8 cellular contexts compared by ENCODE assay signal in genomic region chr6:21914121-21914973, GRCh38.
A peak's percentile ranks its signal among the peaks of the same experiment; 100 is the strongest.
DNase-seq lines count a peak whose midpoint lies in the region; ATAC-seq and TF ChIP-seq lines count a peak whose summit lies in the region.

No MANE protein-coding gene starts in this region.

- TF ChIP-seq CTCF in OCI-LY7 (conservative IDR thresholded peaks at IDR 0.05; ENCODE audit: low read length) (no peak), osteocyte (IDR thresholded peaks at IDR 0.05) (no peak), esophagus squamous epithelium (IDR thresholded peaks at IDR 0.05) (no peak), H9 (conservative IDR thresholded peaks at IDR 0.05) (no peak)

- no peak overlapping the region for H2AK5ac ChIP-seq in H9 (ENCODE audit: insufficient read length, low read length)

- no peak overlapping the region for H4K91ac ChIP-seq in H9 (ENCODE audit: insufficient read length, low read depth, low read length)

- H3T11ph ChIP-seq in H9 (ENCODE audit: low read length): no peak overlapping the region

- no peak overlapping the region for H3K23ac ChIP-seq in H9 (ENCODE audit: insufficient read length, low read depth, low read length)

- no TSS peak for BruUV-seq in OCI-LY7 (replicated peaks; lab: Mats Ljungman, UMichigan)

- H2BK12ac ChIP-seq in H9 (ENCODE audit: insufficient read length, low read depth, low read length): no peak overlapping the region

- no peak overlapping the region for H2BK120ac ChIP-seq in H9 (ENCODE audit: low read depth, low read length, poor library complexity, severe bottlenecking)

- H3K9me3 ChIP-seq in OCI-LY7 (ENCODE audit: low read length) (no peaks in the 10 kb centered on the region), esophagus squamous epithelium (no peaks in the 10 kb centered on the region), H9 (ENCODE audit: control insufficient read depth, low read depth, low read length) (no peaks in the 10 kb centered on the region)

- CTCF ChIA-PET in OCI-LY7 (lab: Charles Lee; ENCODE audit: unreplicated experiment): no interaction called here

- H3K23me2 ChIP-seq in H9 (ENCODE audit: insufficient read length, low read depth, low read length, poor library complexity, severe bottlenecking): no peaks in the 10 kb centered on the region

- no peaks in the 10 kb centered on the region for H3K9me2 ChIP-seq in OCI-LY7 (ENCODE audit: insufficient read depth, low read length)

- no peak overlapping the region for H3K4me3 Mint-ChIP-seq in osteocyte (ENCODE audit: unreplicated experiment)
- H3K4me3 Mint-ChIP-seq in H9: no peak overlapping the region

- H3K18ac ChIP-seq in H9 (ENCODE audit: insufficient read length, low read depth, low read length): no peak overlapping the region

- peak; percentile 83 for DNase-seq in Daoy (ENCODE audit: low read depth)
- no peak for DNase-seq in OCI-LY7 (ENCODE audit: low spot score)
- peak; percentile 74 for DNase-seq in amniotic epithelial cell (ENCODE audit: low read depth)
- DNase-seq in osteocyte (ENCODE audit: extremely low spot score, unreplicated experiment): peak; percentile 60
- no peak for DNase-seq in esophagus squamous epithelium (lab: John Stamatoyannopoulos, UW)
- DNase-seq in H9: no peak

- H3K79me1 ChIP-seq in H9 (ENCODE audit: insufficient read depth, low read depth, low read length, poor library complexity, severe bottlenecking): peaks cover 2% of the 10 kb centered on the region

- H2BK5ac ChIP-seq in H9 (ENCODE audit: insufficient read length, low read length): no peak overlapping the region

- H4K5ac ChIP-seq in H9 (ENCODE audit: insufficient read length, low read depth, low read length): no peak overlapping the region

- ATAC-seq in HG02981 (IDR thresholded peaks at IDR 0.05; ENCODE audit: unreplicated experiment) (no peak), HG02763 (IDR thresholded peaks at IDR 0.05; ENCODE audit: unreplicated experiment) (no peak)

- no peaks in the 10 kb centered on the region for H3K27me3 Mint-ChIP-seq in osteocyte (ENCODE audit: unreplicated experiment)
- no peaks in the 10 kb centered on the region for H3K27me3 Mint-ChIP-seq in H9 (ENCODE audit: low read depth)

- no peak for TF ChIP-seq POLR2A in esophagus squamous epithelium (IDR thresholded peaks at IDR 0.05)

- H3K36me3 Mint-ChIP-seq in osteocyte (ENCODE audit: unreplicated experiment) (no peaks in the 10 kb centered on the region), H9 (ENCODE audit: insufficient read depth in 1 of 3, low read depth in 3 of 3) (peaks cover 27 to 40% (median 31%) of the 10 kb centered on the region in 3 experiments)

- peak overlapping the region; percentile 39 for H2AFZ ChIP-seq in OCI-LY7 (ENCODE audit: low read length)
- no peak overlapping the region for H2AFZ ChIP-seq in H9 (ENCODE audit: low read length)

- H3K27me3 ChIP-seq in esophagus squamous epithelium: no peaks in the 10 kb centered on the region
- H3K27me3 ChIP-seq in H9 (ENCODE audit: insufficient read depth, low read length): no peaks in the 10 kb centered on the region

- H3K4me1 ChIP-seq in OCI-LY7 (ENCODE audit: insufficient read depth, low read length, poor library complexity, severe bottlenecking): no peaks in the 10 kb centered on the region
- H3K4me1 ChIP-seq in esophagus squamous epithelium: peaks cover 0 to 32% (median 0%) of the 10 kb centered on the region in 3 donors
- no peaks in the 10 kb centered on the region for H3K4me1 ChIP-seq in H9 (ENCODE audit: insufficient read depth, low read length)

- WGBS in esophagus squamous epithelium, 2 donors: 24 to 28% methylated on average over 8 of the region's 8 CpGs
- WGBS in H9 (ENCODE audit: extremely low coverage, insufficient read length, low lambda C conversion rate): no CpG with 5 or more reads among the region's 8 CpGs

- H3K4ac ChIP-seq in H9 (ENCODE audit: low read depth, low read length): no peak overlapping the region

- intact Hi-C loops in OCI-LY7 (cut with micrococcal nuclease; ENCODE audit: unreplicated experiment) (no loop called here), esophagus squamous epithelium (cut with DNase I) (no loop called here)

- no peak overlapping the region for H3K9ac ChIP-seq in H9 (ENCODE audit: extremely low read depth, insufficient read length, low read length)

- H3K9me3 Mint-ChIP-seq in osteocyte (ENCODE audit: unreplicated experiment) (no peaks in the 10 kb centered on the region), H9 (no peaks in the 10 kb centered on the region)

- peaks cover 13% of the 10 kb centered on the region for H3K4me1 Mint-ChIP-seq in osteocyte (ENCODE audit: unreplicated experiment)
- H3K4me1 Mint-ChIP-seq in H9: peaks cover 23 to 49% of the 10 kb centered on the region in 2 experiments

- H4K20me1 ChIP-seq in OCI-LY7 (ENCODE audit: insufficient read depth, low read length) (no peaks in the 10 kb centered on the region), H9 (ENCODE audit: control insufficient read depth, insufficient read depth, insufficient read length) (no peaks in the 10 kb centered on the region)

- no peak overlapping the region for H4K8ac ChIP-seq in H9 (replicated peaks; ENCODE audit: insufficient read length, low read depth, low read length)

- H3K36me3 ChIP-seq in OCI-LY7 (ENCODE audit: insufficient read depth, low read length) (no peaks in the 10 kb centered on the region), esophagus squamous epithelium (no peaks in the 10 kb centered on the region)

- H3K14ac ChIP-seq in H9 (ENCODE audit: insufficient read depth, low read length): no peak overlapping the region

- no peaks in the 10 kb centered on the region for H3K79me2 ChIP-seq in OCI-LY7 (ENCODE audit: insufficient read depth, low read depth, low read length)
- H3K79me2 ChIP-seq in H9 (ENCODE audit: insufficient read depth, low read length): peaks cover 5% of the 10 kb centered on the region; the same call in 1 of the 2 replicates

- H3K27ac ChIP-seq in OCI-LY7 (ENCODE audit: low read depth, low read length, poor library complexity, severe bottlenecking): no peak overlapping the region
- peak overlapping the region in 1 of 4 donors; percentile 39 for H3K27ac ChIP-seq in esophagus squamous epithelium
- H3K27ac ChIP-seq in H9 (ENCODE audit: insufficient read length, low read depth, low read length): no peak overlapping the region

- H3K56ac ChIP-seq in H9 (ENCODE audit: insufficient read length, low read depth, low read length): no peak overlapping the region

- H3K4me3 ChIP-seq in OCI-LY7 (ENCODE audit: low read depth, low read length, poor library complexity, severe bottlenecking) (no peak overlapping the region), esophagus squamous epithelium (peak overlapping the region in 1 of 4 donors; percentile 47)

- H3K4me2 ChIP-seq in OCI-LY7 (ENCODE audit: low read length) (peak overlapping the region; percentile 15; the same call in 1 of the 2 replicates), H9 (ENCODE audit: insufficient read depth, insufficient read length, low read length) (no peak overlapping the region)

- no peak overlapping the region for H2BK20ac ChIP-seq in H9 (ENCODE audit: low read depth, low read length, poor library complexity, severe bottlenecking)

- POLR2A ChIA-PET in OCI-LY7 (lab: Charles Lee): no interaction called here

- H3K27ac Mint-ChIP-seq in osteocyte (ENCODE audit: unreplicated experiment) (no peak overlapping the region), H9 (peak overlapping the region in 1 of 3 experiments; percentile 47; a peak in 2 of 7 replicates)

- no peak overlapping the region for H2BK15ac ChIP-seq in H9 (ENCODE audit: low read depth, low read length)

Comparison
In these comparisons a context has a peak if more than half of its experiments do, and no peak if none do; other contexts are left out.
1. DNase-seq: peak in Daoy (single experiment), amniotic epithelial cell (single experiment) and osteocyte (single experiment); none in OCI-LY7 (single experiment), esophagus squamous epithelium (single experiment) and H9 (single experiment).